18 cellular contexts compared by ENCODE assay signal in genomic region chr10:124162136-124162535, GRCh38.
A peak's percentile ranks its signal among the peaks of the same experiment; 100 is the strongest.
DNase-seq lines count a peak whose midpoint lies in the region; ATAC-seq and TF ChIP-seq lines count a peak whose summit lies in the region.
"Had no signal": no experiment of that assay in that cellular context is flagged by ENCODE, and none has a peak within 500 bp of the region (broad histone marks: within the 10 kb centered on the region; RNA-seq: fewer than 3 reads in every experiment).

No MANE protein-coding gene starts in this region.

- H3K36me3 Mint-ChIP-seq in T-helper 17 cell (ENCODE audit: low read depth) = peaks cover 4% of the 10 kb centered on the region
- H3K36me3 Mint-ChIP-seq: CD4-positive, CD25-positive, alpha-beta regulatory T cell; CD8-positive, alpha-beta memory T cell had no signal

- H3K4me1 ChIP-seq in ascending aorta (peaks cover 0 to 19% of the 10 kb centered on the region in 2 donors), tibial artery (peaks cover 0 to 44% (median 15%) of the 10 kb centered on the region in 4 donors)
- H3K4me1 ChIP-seq: BE2C had no signal

- H3K27me3 ChIP-seq in ascending aorta = no peaks in the 10 kb centered on the region
- H3K27me3 ChIP-seq in tibial artery = no peaks in the 10 kb centered on the region
- H3K27me3 ChIP-seq: BE2C had no signal

- H3K4me3 ChIP-seq in ascending aorta (no peak overlapping the region), tibial artery (no peak overlapping the region)

- TF ChIP-seq EP300 in Ishikawa (IDR thresholded peaks at IDR 0.05; ENCODE audit: borderline replicate concordance) = no peak

- H3K9me3 ChIP-seq in ascending aorta (no peaks in the 10 kb centered on the region), tibial artery (no peaks in the 10 kb centered on the region), T-helper 17 cell (ENCODE audit: control insufficient read depth, low read length, poor library complexity, severe bottlenecking) (no peaks in the 10 kb centered on the region)
- H3K9me3 ChIP-seq: BE2C had no signal

- DNase-seq in ascending aorta (ENCODE audit: low spot score in 2 of 2) = no peak
- DNase-seq in omental fat pad (ENCODE audit: low spot score) = no peak
- peak in 1 of 2 donors; percentile 54 for DNase-seq in tibial artery
- no peak for DNase-seq in DMS53 (lab: John Stamatoyannopoulos, UW)
- no peak for DNase-seq in T-helper 17 cell
- DNase-seq in NCI-H2107 (lab: John Stamatoyannopoulos, UW) = no peak
- DNase-seq: ACHN; BE2C; C1 segment of cervical spinal cord; CD4-positive, CD25-positive, alpha-beta regulatory T cell; CD8-positive, alpha-beta memory T cell; COR-L47; DMS 273 treated with DMSO at 0.1 percent for 48 hours; GF-D8; GOT3; H9; IMR-90 had no signal

- ATAC-seq in omental fat pad (ENCODE audit: low FRiP score) (peak; percentile 41), T-helper 17 cell (no peak)

- H3K4me3 Mint-ChIP-seq in T-helper 17 cell = no peak overlapping the region
- H3K4me3 Mint-ChIP-seq: CD4-positive, CD25-positive, alpha-beta regulatory T cell; CD8-positive, alpha-beta memory T cell; H9 had no signal

- no peak for TF ChIP-seq RAD21 in Ishikawa (IDR thresholded peaks at IDR 0.05; ENCODE audit: low read depth)

- peak overlapping the region; percentile 61 to 66 for H3K27ac ChIP-seq in ascending aorta
- H3K27ac ChIP-seq in tibial artery = peak overlapping the region; percentile 38 to 58

- no peaks in the 10 kb centered on the region for H3K36me3 ChIP-seq in ascending aorta
- no peaks in the 10 kb centered on the region for H3K36me3 ChIP-seq in tibial artery
- H3K36me3 ChIP-seq: BE2C had no signal

- intact Hi-C loops in ascending aorta (cut with DNase I) (no loop called here), tibial artery (cut with DNase I; ENCODE audit: low total_unique reads) (no loop called here)

- H3K4me1 Mint-ChIP-seq in T-helper 17 cell = no peaks in the 10 kb centered on the region
- H3K4me1 Mint-ChIP-seq: CD4-positive, CD25-positive, alpha-beta regulatory T cell; CD8-positive, alpha-beta memory T cell had no signal

- peaks cover 39% of the 10 kb centered on the region for H3K27me3 Mint-ChIP-seq in T-helper 17 cell

- H3K27ac Mint-ChIP-seq in T-helper 17 cell = no peak overlapping the region
- H3K27ac Mint-ChIP-seq: CD4-positive, CD25-positive, alpha-beta regulatory T cell; CD8-positive, alpha-beta memory T cell; H9 had no signal

- no peak for TF ChIP-seq CTCF in ascending aorta (IDR thresholded peaks at IDR 0.05)
- no peak for TF ChIP-seq CTCF in omental fat pad (IDR thresholded peaks at IDR 0.05)
- no peak for TF ChIP-seq CTCF in tibial artery (IDR thresholded peaks at IDR 0.05)

TF ChIP-seq in Ishikawa, 13 proteins besides CTCF, POLR2A, EP300 and RAD21:
- TF ChIP-seq TAF1 (IDR thresholded peaks at IDR 0.05; ENCODE audit: low read depth) = no peak
- 0 out of 2 replicates have a peak, but pooled peaks have one; percentile 32 for TF ChIP-seq ZBTB7A (IDR thresholded peaks at IDR 0.05; ENCODE audit: low read depth)
- TF ChIP-seq TEAD4 (IDR thresholded peaks at IDR 0.05) = no peak
